10 cellular contexts compared by ENCODE assay signal in genomic region chr10:14016011-14016536, GRCh38.
A peak's percentile ranks its signal among the peaks of the same experiment; 100 is the strongest.
DNase-seq lines count a peak whose midpoint lies in the region; ATAC-seq and TF ChIP-seq lines count a peak whose summit lies in the region.
"Had no signal": no experiment of that assay in that cellular context is flagged by ENCODE, and none has a peak within 500 bp of the region (broad histone marks: within the 10 kb centered on the region; RNA-seq: fewer than 3 reads in every experiment).

No MANE protein-coding gene starts in this region.

- no peaks in the 10 kb centered on the region for H3K9me3 ChIP-seq in tibial nerve

- no peak for TF ChIP-seq POLR2A in tibial nerve (IDR thresholded peaks at IDR 0.05)

- H3K27ac Mint-ChIP-seq in activated naive CD4-positive, alpha-beta T cell treated with anti-CD3 and anti-CD28 coated beads for 36 hours = no peak overlapping the region
- H3K27ac Mint-ChIP-seq: activated CD4-positive, alpha-beta memory T cell treated with anti-CD3 and anti-CD28 coated beads for 36 hours had no signal

- H3K4me3 Mint-ChIP-seq in activated naive CD4-positive, alpha-beta T cell treated with anti-CD3 and anti-CD28 coated beads for 36 hours = no peak overlapping the region
- H3K4me3 Mint-ChIP-seq: activated CD4-positive, alpha-beta memory T cell treated with anti-CD3 and anti-CD28 coated beads for 36 hours had no signal

- no peak overlapping the region for H3K4me3 ChIP-seq in tibial nerve

- peak overlapping the region in 2 of 4 donors; percentile 22 to 54 for H3K27ac ChIP-seq in tibial nerve
- H3K27ac ChIP-seq: parathyroid adenoma had no signal

- DNase-seq in activated naive CD4-positive, alpha-beta T cell treated with anti-CD3 and anti-CD28 coated beads for 36 hours = peak; percentile 19
- no peak for DNase-seq in activated naive CD4-positive, alpha-beta T cell treated with Interleukin-2 at 50 U/mL for 16 hours
- peak; percentile 27 for DNase-seq in astrocyte of the hippocampus (ENCODE audit: low read depth, low spot score)
- DNase-seq in left colon = peak; percentile 34 to 44
- DNase-seq in tibial nerve (ENCODE audit: low spot score in 2 of 2) = peak; percentile 28 to 73
- no peak for DNase-seq in DMS53 (lab: John Stamatoyannopoulos, UW)
- DNase-seq: activated CD4-positive, alpha-beta memory T cell treated with anti-CD3 and anti-CD28 coated beads for 36 hours had no signal

- no peaks in the 10 kb centered on the region for H3K27me3 ChIP-seq in tibial nerve

- peak in 1 of 2 donors; percentile 84 for TF ChIP-seq EP300 in tibial nerve (IDR thresholded peaks at IDR 0.05)

- H3K4me1 ChIP-seq in tibial nerve = peaks cover 0 to 28% (median 10%) of the 10 kb centered on the region in 4 donors
- H3K4me1 ChIP-seq: parathyroid adenoma had no signal

- H3K27me3 Mint-ChIP-seq in activated naive CD4-positive, alpha-beta T cell treated with anti-CD3 and anti-CD28 coated beads for 36 hours (ENCODE audit: low read depth) = no peaks in the 10 kb centered on the region

- CTCF ChIA-PET in activated naive CD4-positive, alpha-beta T cell treated with anti-CD3 and anti-CD28 coated beads for 36 hours (lab: Charles Lee) = no interaction called here

- no peaks in the 10 kb centered on the region for H3K36me3 ChIP-seq in tibial nerve

- WGBS in tibial nerve, 2 donors = 39 to 50% methylated on average over 8 of the region's 8 CpGs

- H3K36me3 Mint-ChIP-seq in activated naive CD4-positive, alpha-beta T cell treated with anti-CD3 and anti-CD28 coated beads for 36 hours (ENCODE audit: low read depth) = peaks cover 3% of the 10 kb centered on the region

- intact Hi-C loops in activated naive CD4-positive, alpha-beta T cell treated with anti-CD3 and anti-CD28 coated beads for 36 hours (cut with micrococcal nuclease) = no loop called here
- intact Hi-C loops in left colon (cut with DNase I, micrococcal nuclease) = no loop called here

- no peak for TF ChIP-seq CTCF in tibial nerve (IDR thresholded peaks at IDR 0.05)

- H3K4me1 Mint-ChIP-seq in activated naive CD4-positive, alpha-beta T cell treated with anti-CD3 and anti-CD28 coated beads for 36 hours (ENCODE audit: low read depth) = peaks cover 15% of the 10 kb centered on the region

- ATAC-seq in left colon (no peak), GM21576 (IDR thresholded peaks at IDR 0.05; ENCODE audit: unreplicated experiment) (no peak), HG02763 (IDR thresholded peaks at IDR 0.05; ENCODE audit: unreplicated experiment) (no peak)

- peaks cover 6% of the 10 kb centered on the region for H3K9me3 Mint-ChIP-seq in activated naive CD4-positive, alpha-beta T cell treated with anti-CD3 and anti-CD28 coated beads for 36 hours

Comparison
In these comparisons a context has a peak if more than half of its experiments do, and no peak if none do; other contexts are left out.
1. DNase-seq: peak in activated naive CD4-positive, alpha-beta T cell treated with anti-CD3 and anti-CD28 coated beads for 36 hours (single experiment), astrocyte of the hippocampus (single experiment), left colon (2 of 2) and tibial nerve (2 of 2); none in activated naive CD4-positive, alpha-beta T cell treated with Interleukin-2 at 50 U/mL for 16 hours (single experiment) and DMS53 (single experiment).